ENCODE assay signal across 1 cellular context in the genomic region with DNA sequence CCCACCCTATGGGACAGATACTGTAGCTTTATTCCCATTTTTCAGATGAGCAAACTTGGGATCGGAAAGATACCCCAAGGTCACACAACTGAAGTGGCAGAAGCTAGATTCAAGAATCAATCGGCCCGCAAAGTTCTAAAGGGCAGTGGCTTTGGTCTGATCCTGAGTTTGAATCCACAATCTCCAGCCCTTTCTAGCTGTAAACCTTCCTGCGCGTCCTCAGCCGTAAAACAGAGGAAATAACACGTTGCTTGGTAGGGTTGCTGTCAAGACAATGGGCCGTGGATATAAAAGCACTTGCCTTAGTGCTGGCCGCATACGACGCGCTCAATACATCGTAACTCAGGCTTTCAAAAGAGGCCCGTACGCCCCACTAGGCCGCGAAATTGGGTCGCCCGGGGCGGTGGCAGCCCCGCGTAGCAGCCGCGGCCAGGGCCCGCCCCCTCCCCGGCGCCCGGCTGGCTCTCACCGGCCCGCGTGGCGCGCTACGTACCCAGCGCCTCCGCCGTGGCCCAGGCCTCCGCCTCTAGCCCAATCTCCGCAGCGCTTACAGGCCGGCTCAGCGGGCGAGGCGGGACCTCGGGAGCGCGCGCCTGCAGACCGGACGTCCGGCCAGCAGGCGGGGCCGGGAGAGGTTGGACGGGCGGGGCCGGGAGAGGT.
TF ChIP-seq lines count a peak whose summit lies in the region.

Gene DCAKD (minus strand): TSS at position 573 of the 660 bp plus-strand sequence. CDS start 16,747 bp downstream, outside the sequence.

TF ChIP-seq in K562, 482 proteins besides CTCF, POLR2A, EP300 and RAD21 (continued from another document):
- TF ChIP-seq ELK1 (CRISPR knock-in tag; IDR thresholded peaks at IDR 0.05) (no peak), ZNF444 (CRISPR knock-in tag; IDR thresholded peaks at IDR 0.05) (no peak), TARDBP (IDR thresholded peaks at IDR 0.05) (0 out of 2 replicates have a peak, but pooled peaks have one; percentile 51), EWSR1 (IDR thresholded peaks at IDR 0.05; ENCODE audit: borderline replicate concordance, low read depth, partially characterized antibody) (no peak), GABPB1 (CRISPR knock-in tag; IDR thresholded peaks at IDR 0.05) (peak; percentile 61)
- TF ChIP-seq, protein P1, sequence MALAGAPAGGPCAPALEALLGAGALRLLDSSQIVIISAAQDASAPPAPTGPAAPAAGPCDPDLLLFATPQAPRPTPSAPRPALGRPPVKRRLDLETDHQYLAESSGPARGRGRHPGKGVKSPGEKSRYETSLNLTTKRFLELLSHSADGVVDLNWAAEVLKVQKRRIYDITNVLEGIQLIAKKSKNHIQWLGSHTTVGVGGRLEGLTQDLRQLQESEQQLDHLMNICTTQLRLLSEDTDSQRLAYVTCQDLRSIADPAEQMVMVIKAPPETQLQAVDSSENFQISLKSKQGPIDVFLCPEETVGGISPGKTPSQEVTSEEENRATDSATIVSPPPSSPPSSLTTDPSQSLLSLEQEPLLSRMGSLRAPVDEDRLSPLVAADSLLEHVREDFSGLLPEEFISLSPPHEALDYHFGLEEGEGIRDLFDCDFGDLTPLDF (CRISPR knock-in tag; IDR thresholded peaks at IDR 0.05), result peak; percentile 55; the same call in 1 of the 2 replicates
- TF ChIP-seq, protein P2, sequence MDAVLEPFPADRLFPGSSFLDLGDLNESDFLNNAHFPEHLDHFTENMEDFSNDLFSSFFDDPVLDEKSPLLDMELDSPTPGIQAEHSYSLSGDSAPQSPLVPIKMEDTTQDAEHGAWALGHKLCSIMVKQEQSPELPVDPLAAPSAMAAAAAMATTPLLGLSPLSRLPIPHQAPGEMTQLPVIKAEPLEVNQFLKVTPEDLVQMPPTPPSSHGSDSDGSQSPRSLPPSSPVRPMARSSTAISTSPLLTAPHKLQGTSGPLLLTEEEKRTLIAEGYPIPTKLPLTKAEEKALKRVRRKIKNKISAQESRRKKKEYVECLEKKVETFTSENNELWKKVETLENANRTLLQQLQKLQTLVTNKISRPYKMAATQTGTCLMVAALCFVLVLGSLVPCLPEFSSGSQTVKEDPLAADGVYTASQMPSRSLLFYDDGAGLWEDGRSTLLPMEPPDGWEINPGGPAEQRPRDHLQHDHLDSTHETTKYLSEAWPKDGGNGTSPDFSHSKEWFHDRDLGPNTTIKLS (IDR thresholded peaks at IDR 0.05; ENCODE audit: borderline replicate concordance, low read depth), result peak; percentile 82
